1 cellular context compared by ENCODE assay signal in the genomic region with DNA sequence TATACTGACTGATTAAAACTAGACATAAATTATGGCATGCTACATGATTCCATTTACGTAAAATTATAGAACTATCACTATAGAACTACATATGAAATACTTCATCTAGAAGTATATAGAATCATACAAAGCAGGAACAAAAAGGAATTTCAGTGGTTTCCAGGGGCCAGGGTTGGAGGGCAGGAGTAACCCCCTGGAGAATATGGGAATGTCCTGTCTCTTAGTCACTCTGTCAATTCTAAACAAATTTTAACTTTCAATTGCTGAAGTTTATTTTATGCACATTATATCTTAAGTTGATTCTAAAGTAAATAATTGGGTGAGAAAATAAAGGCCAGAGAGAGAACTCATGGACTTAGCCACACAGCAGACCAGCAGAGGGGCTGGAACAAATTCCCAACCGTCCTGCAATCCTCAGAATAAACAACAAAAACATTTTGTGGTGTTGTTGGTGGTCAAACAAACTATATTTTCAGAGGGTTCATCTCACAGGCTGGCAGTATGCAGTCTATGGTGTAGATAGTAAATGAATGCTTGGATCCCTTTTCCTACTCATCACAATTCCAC.
TF ChIP-seq lines count a peak whose summit lies in the region.

No MANE protein-coding gene starts in this region.

TF ChIP-seq in IMR-90, 13 proteins besides CTCF, POLR2A, EP300 and RAD21 (continued from another document):
- no peak for TF ChIP-seq FOS (IDR thresholded peaks at IDR 0.05; ENCODE audit: low read depth, low read length)
- TF ChIP-seq, protein P1, sequence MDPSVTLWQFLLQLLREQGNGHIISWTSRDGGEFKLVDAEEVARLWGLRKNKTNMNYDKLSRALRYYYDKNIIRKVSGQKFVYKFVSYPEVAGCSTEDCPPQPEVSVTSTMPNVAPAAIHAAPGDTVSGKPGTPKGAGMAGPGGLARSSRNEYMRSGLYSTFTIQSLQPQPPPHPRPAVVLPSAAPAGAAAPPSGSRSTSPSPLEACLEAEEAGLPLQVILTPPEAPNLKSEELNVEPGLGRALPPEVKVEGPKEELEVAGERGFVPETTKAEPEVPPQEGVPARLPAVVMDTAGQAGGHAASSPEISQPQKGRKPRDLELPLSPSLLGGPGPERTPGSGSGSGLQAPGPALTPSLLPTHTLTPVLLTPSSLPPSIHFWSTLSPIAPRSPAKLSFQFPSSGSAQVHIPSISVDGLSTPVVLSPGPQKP (IDR thresholded peaks at IDR 0.05; ENCODE audit: borderline replicate concordance, low read depth, low read length): no peak
- no peak for TF ChIP-seq RFX5 (IDR thresholded peaks at IDR 0.05; ENCODE audit: low read depth, low read length)
- TF ChIP-seq RCOR1 (IDR thresholded peaks at IDR 0.05; ENCODE audit: insufficient replicate concordance, low read length): no peak
- no peak for TF ChIP-seq MXI1 (IDR thresholded peaks at IDR 0.05; ENCODE audit: borderline replicate concordance, low read depth, low read length)
- TF ChIP-seq BHLHE40 (IDR thresholded peaks at IDR 0.05; ENCODE audit: low read depth, low read length): no peak
- TF ChIP-seq, protein P2, sequence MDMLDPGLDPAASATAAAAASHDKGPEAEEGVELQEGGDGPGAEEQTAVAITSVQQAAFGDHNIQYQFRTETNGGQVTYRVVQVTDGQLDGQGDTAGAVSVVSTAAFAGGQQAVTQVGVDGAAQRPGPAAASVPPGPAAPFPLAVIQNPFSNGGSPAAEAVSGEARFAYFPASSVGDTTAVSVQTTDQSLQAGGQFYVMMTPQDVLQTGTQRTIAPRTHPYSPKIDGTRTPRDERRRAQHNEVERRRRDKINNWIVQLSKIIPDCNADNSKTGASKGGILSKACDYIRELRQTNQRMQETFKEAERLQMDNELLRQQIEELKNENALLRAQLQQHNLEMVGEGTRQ (IDR thresholded peaks at IDR 0.05; ENCODE audit: low read depth, low read length): no peak
- TF ChIP-seq CEBPB (IDR thresholded peaks at IDR 0.05; ENCODE audit: low read depth, low read length): no peak
- TF ChIP-seq NFE2L2 (IDR thresholded peaks at IDR 0.05; ENCODE audit: low read depth, low read length): no peak
